ENCODE assay signal across 8 cellular contexts in the genomic region with DNA sequence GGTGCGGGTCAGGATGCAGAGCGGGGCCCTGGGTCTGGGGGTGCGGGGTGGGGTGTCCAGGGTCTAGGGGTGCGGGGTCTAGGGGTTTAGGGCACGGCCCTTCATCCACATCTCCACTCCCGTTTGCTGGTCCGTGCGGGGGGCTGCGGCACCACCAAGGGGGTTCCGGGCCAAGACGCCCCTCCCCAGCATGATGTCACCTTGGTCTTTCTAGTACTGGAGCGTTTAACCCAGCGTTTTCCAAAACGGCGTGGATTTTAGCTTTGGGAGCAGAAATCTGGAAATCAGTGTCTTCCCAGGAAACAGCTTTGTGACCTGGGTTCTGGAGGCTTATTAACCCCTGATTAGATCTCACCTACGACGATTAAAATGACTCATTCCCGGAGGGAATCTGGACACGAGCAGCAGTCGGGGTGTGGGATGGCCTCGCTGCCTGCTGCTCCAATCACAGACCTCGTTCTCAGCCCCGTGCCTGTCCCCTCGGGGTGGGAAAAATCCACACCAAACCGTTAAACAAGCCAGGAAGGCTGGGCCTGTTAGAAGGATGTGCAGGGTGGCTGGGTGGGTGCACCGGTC. TPM values are rescaled to one million over a fixed set of nuclear protein-coding genes. Genes with fewer than 3 reads are reported as not detected.
DNase-seq lines count a peak whose midpoint lies in the region; ATAC-seq, FAIRE-seq and TF ChIP-seq lines count a peak whose summit lies in the region.

No MANE protein-coding gene starts in this region.

- H2AFZ ChIP-seq in GM12878 (ENCODE audit: control insufficient read depth, low read depth, low read length): peak overlapping the region; percentile 20

- no peak for TF ChIP-seq CTCF in DOHH2 (IDR thresholded peaks at IDR 0.05; ENCODE audit: low read depth, low read length, poor library complexity, severe bottlenecking)
- no peak for TF ChIP-seq CTCF in GM12878 (IDR thresholded peaks at IDR 0.05 in 2 of 3, conservative IDR thresholded peaks at IDR 0.05 in 1 of 3; ENCODE audit: control insufficient read depth in 2 of 3, extremely low read depth in 1 of 3, insufficient read depth in 1 of 3, low read depth in 3 of 3, low read length in 3 of 3)

- peak overlapping the region; percentile 95 for H3K4me2 ChIP-seq in DOHH2 (ENCODE audit: low read length)
- peak overlapping the region; percentile 95 for H3K4me2 ChIP-seq in GM12878 (ENCODE audit: control insufficient read depth, insufficient read depth)
- peak overlapping the region; percentile 100 for H3K4me2 ChIP-seq in skeletal muscle satellite cell (ENCODE audit: low read length)

- H3K9ac ChIP-seq in GM12878 (ENCODE audit: control insufficient read depth, insufficient read depth, low read length) (peak overlapping the region; percentile 70), skeletal muscle satellite cell (ENCODE audit: low read depth, low read length) (peak overlapping the region; percentile 88)

- TF ChIP-seq EP300 in GM12878 (IDR thresholded peaks at IDR 0.05; ENCODE audit: borderline replicate concordance in 1 of 2, control insufficient read depth in 1 of 2, low read depth in 2 of 2, low read length in 2 of 2): no peak

- WGBS in GM12878 (ENCODE audit: insufficient coverage, insufficient replicate concordance, low lambda C conversion rate, missing lambda C conversion rate): 20% methylated on average over 23 of the region's 26 CpGs

- peaks cover 51% of the 10 kb centered on the region for H3K79me2 ChIP-seq in DOHH2 (ENCODE audit: control insufficient read depth, low read length)
- peaks cover 29% of the 10 kb centered on the region for H3K79me2 ChIP-seq in GM12878 (ENCODE audit: control insufficient read depth, insufficient read depth, low read length)

- FAIRE-seq in GM12878 (lab: Jason Lieb, UNC): no peak

- DNase-seq in LHCN-M2 (ENCODE audit: low read depth) (peak; percentile 68), GM12878 (ENCODE audit: low read depth, low spot score) (no peak)
- no peak for DNase-seq in stimulated activated naive CD4-positive, alpha-beta T cell treated with Interleukin-2 at 50 U/mL for 16 hours (lab: John Stamatoyannopoulos, UW)
- no peak for DNase-seq in stimulated activated CD8-positive, alpha-beta memory T cell treated with anti-CD3 and anti-CD28 coated beads, Interleukin-4, amount 100 ng/mL, for 48 hours

- H3K27ac ChIP-seq in DOHH2 (ENCODE audit: low read depth, low read length) (no peak overlapping the region), GM12878 (ENCODE audit: control insufficient read depth, insufficient read depth) (peak overlapping the region; percentile 56; the same call in 1 of the 2 replicates)

- H3K27me3 ChIP-seq in DOHH2 (ENCODE audit: control insufficient read depth, low read length) (no peaks in the 10 kb centered on the region), GM12878 (replicated peaks in 1 of 2; ENCODE audit: control insufficient read depth in 2 of 2, insufficient read depth in 2 of 2, low read length in 1 of 2) (no peaks in the 10 kb centered on the region), skeletal muscle satellite cell (ENCODE audit: control insufficient read depth, insufficient read depth, low read length) (no peaks in the 10 kb centered on the region)

- TF ChIP-seq POLR2A in GM12878 (IDR thresholded peaks at IDR 0.05; ENCODE audit: low read depth, low read length): no peak

- CTCF ChIA-PET in GM12878 (lab: Yijun Ruan, JAX): no interaction called here

- POLR2A ChIA-PET in GM12878 (lab: Charles Lee): no interaction called here

- no peaks in the 10 kb centered on the region; the same call in 1 of the 2 replicates for H4K20me1 ChIP-seq in DOHH2 (ENCODE audit: control insufficient read depth, insufficient read depth, low read depth, low read length)
- H4K20me1 ChIP-seq in GM12878 (ENCODE audit: control insufficient read depth, insufficient read depth): no peaks in the 10 kb centered on the region

- peaks cover 10% of the 10 kb centered on the region for H3K36me3 ChIP-seq in DOHH2 (ENCODE audit: control insufficient read depth, low read length)
- no peaks in the 10 kb centered on the region for H3K36me3 ChIP-seq in GM12878 (ENCODE audit: control insufficient read depth in 2 of 2, insufficient read depth in 2 of 2, low read length in 1 of 2)
- H3K36me3 ChIP-seq in skeletal muscle satellite cell (ENCODE audit: insufficient read depth, low read length): peaks cover 13% of the 10 kb centered on the region

- H3K9me3 ChIP-seq in DOHH2 (ENCODE audit: control insufficient read depth, insufficient read depth, low read length): no peaks in the 10 kb centered on the region
- no peaks in the 10 kb centered on the region for H3K9me3 ChIP-seq in GM12878 (replicated peaks; ENCODE audit: control insufficient read depth, insufficient read depth, low read length)
- no peaks in the 10 kb centered on the region for H3K9me3 ChIP-seq in iPS-18c (ENCODE audit: control insufficient read depth, insufficient read depth, low read length)
- H3K9me3 ChIP-seq in skeletal muscle satellite cell (replicated peaks; ENCODE audit: low read length): no peaks in the 10 kb centered on the region

- SMC1A ChIA-PET in GM12878 (lab: Charles Lee; ENCODE audit: uncharacterized antibody, unreplicated experiment): no interaction called here

- no peak for TF ChIP-seq RAD21 in GM12878 (IDR thresholded peaks at IDR 0.05; ENCODE audit: insufficient read depth, low read depth, low read length)

- intact Hi-C loops in GM12878 (cut with micrococcal nuclease; ENCODE audit: unreplicated experiment): loop anchor here (5.0 kb wide), 1 partner anchor 126 kb away; no protein-coding TSS in a partner anchor

- H3K4me3 ChIP-seq in DOHH2 (ENCODE audit: low read length) (peak overlapping the region; percentile 82), GM12878 (peak overlapping the region; percentile 66), iPS-18c (ENCODE audit: insufficient read depth, low read depth, low read length) (peak overlapping the region; percentile 84), skeletal muscle satellite cell (ENCODE audit: low read length) (peak overlapping the region; percentile 95)

- peaks cover 14% of the 10 kb centered on the region for H3K4me1 ChIP-seq in DOHH2 (ENCODE audit: control insufficient read depth, low read length)
- peaks cover 7% of the 10 kb centered on the region; the same call in 1 of the 2 replicates for H3K4me1 ChIP-seq in GM12878 (ENCODE audit: control insufficient read depth, insufficient read depth, low read length)
- peaks cover 9% of the 10 kb centered on the region for H3K4me1 ChIP-seq in skeletal muscle satellite cell (ENCODE audit: control insufficient read depth, insufficient read depth, low read length)

- in situ Hi-C loops in GM12878 (cut with MboI): no loop called here

- no peaks in the 10 kb centered on the region for H3K9me2 ChIP-seq in DOHH2 (replicated peaks; ENCODE audit: control insufficient read depth, low read length)

- 0 out of 2 replicates have a peak, but pooled peaks cover 2% of the 10 kb centered on the region for H3F3A ChIP-seq in DOHH2 (ENCODE audit: control insufficient read depth, insufficient read depth)

- ATAC-seq in GM12878 (peak; percentile 6), HG02763 (IDR thresholded peaks at IDR 0.05; ENCODE audit: unreplicated experiment) (no peak)

- RAD21 ChIA-PET in GM12878 (lab: Charles Lee; ENCODE audit: unreplicated experiment): no interaction called here

- BruUV-seq in GM12878 (replicated peaks; lab: Mats Ljungman, UMichigan): TSS peak; percentile 54

TF ChIP-seq in GM12878, 131 proteins besides CTCF, POLR2A, EP300 and RAD21:
- TF ChIP-seq IKZF1 (conservative IDR thresholded peaks at IDR 0.05) (peak; percentile 18), RBBP5 (conservative IDR thresholded peaks at IDR 0.05) (no peak), ATF7 (IDR thresholded peaks at IDR 0.05; ENCODE audit: low read depth) (0 out of 2 replicates have a peak, but pooled peaks have one; percentile 15)

RNA-seq across cellular contexts. Expression of gene AP2A2, which starts 0.8 kb away (rescaled TPM):
- total RNA-seq in LHCN-M2 (2014; rRNA removed) (39.0 and 40.3 TPM in 2 replicates), GM12878 (2014; rRNA removed) (12.8 and 15.1 TPM in 2 replicates), GM12878 (2014; rRNA removed; fragmentation: Illumina TruSeq; extraction: Trizol) (17.7 TPM in 2 replicates), GM12878 (2021) (42.0 and 46.8 TPM in 2 replicates)
- 44.5 TPM for polyA plus RNA-seq in LHCN-M2 (2012)
- total RNA-seq in GM12878 (2013; cell fraction: nucleolus; rRNA removed): 81.6 and 92.4 TPM in 2 replicates
- polyA plus RNA-seq in GM12878 (2011; ENCODE audit: low read depth): 27.9 TPM
- polyA plus RNA-seq in GM12878 (2011; rRNA removed) (23.2 and 34.8 TPM in 2 replicates), GM12878 (2014; fragmentation: Illumina TruSeq; extraction: Trizol) (39.6 and 48.8 TPM in 2 replicates), GM12878 (2014; fragmentation: Nextera tagmentation; extraction: Ambion mirVana) (1 to 10 TPM in 1 of 2 experiments, under 1 TPM in 1; 0.58 to 2.6 TPM), GM12878 (2014; rRNA removed) (26.4 and 32.6 TPM in 2 replicates), GM12878 (2016; fragmentation: Nextera tagmentation; extraction: Ambion mirVana) (10 to 100 TPM; 14.4 to 18.8 TPM)
- 27.5 and 29.6 TPM in 2 replicates for polyA plus RNA-seq in GM12878 (2011; cell fraction: cytosol; rRNA removed)
- polyA plus RNA-seq in GM12878 (2011; cell fraction: nucleus; rRNA removed): 106 and 121 TPM in 2 replicates
- 21.7 and 22.3 TPM in 2 replicates for polyA plus RNA-seq in GM12878 (2012)
- polyA minus RNA-seq in GM12878 (2011; rRNA and poly(A)+ RNA removed): 40.8 and 41.6 TPM in 2 replicates
- polyA minus RNA-seq in GM12878 (2011; cell fraction: cytosol; rRNA and poly(A)+ RNA removed): 24.7 and 32.3 TPM in 2 replicates
- polyA minus RNA-seq in GM12878 (2011; cell fraction: nucleus; rRNA and poly(A)+ RNA removed): 23.9 and 38.2 TPM in 2 replicates
- total RNA-seq in skeletal muscle satellite cell (2012; rRNA removed): 43.9 and 45.4 TPM in 2 replicates

RNA-seq across cellular contexts. Expression of gene CHID1, which starts 15.8 kb away (rescaled TPM):
- total RNA-seq in LHCN-M2 (2014; rRNA removed) (52.2 and 58.5 TPM in 2 replicates), GM12878 (2014; rRNA removed) (20.7 and 30.2 TPM in 2 replicates), GM12878 (2014; rRNA removed; fragmentation: Illumina TruSeq; extraction: Trizol) (15.5 and 16.7 TPM in 2 replicates), GM12878 (2021) (48.5 and 54.2 TPM in 2 replicates)
- polyA plus RNA-seq in LHCN-M2 (2012): 102 TPM
- 35.6 and 47.2 TPM in 2 replicates for total RNA-seq in GM12878 (2013; cell fraction: nucleolus; rRNA removed)
- 17.6 TPM for polyA plus RNA-seq in GM12878 (2011; ENCODE audit: low read depth)
- polyA plus RNA-seq in GM12878 (2011; rRNA removed) (15.5 and 30.1 TPM in 2 replicates), GM12878 (2014; fragmentation: Illumina TruSeq; extraction: Trizol) (11.1 and 20.2 TPM in 2 replicates), GM12878 (2014; fragmentation: Nextera tagmentation; extraction: Ambion mirVana) (10 to 100 TPM in 1 of 2 experiments, 1 to 10 TPM in 1; 4.8 to 10.1 TPM), GM12878 (2014; rRNA removed) (38.9 and 40.2 TPM in 2 replicates), GM12878 (2016; fragmentation: Nextera tagmentation; extraction: Ambion mirVana) (10 to 100 TPM; 63.3 to 75.2 TPM)
- polyA plus RNA-seq in GM12878 (2011; cell fraction: cytosol; rRNA removed): 45.8 and 56.7 TPM in 2 replicates
- 53.3 and 64.0 TPM in 2 replicates for polyA plus RNA-seq in GM12878 (2011; cell fraction: nucleus; rRNA removed)
- 30.5 and 35.3 TPM in 2 replicates for polyA plus RNA-seq in GM12878 (2012)
- 36.6 and 44.7 TPM in 2 replicates for polyA minus RNA-seq in GM12878 (2011; rRNA and poly(A)+ RNA removed)
- polyA minus RNA-seq in GM12878 (2011; cell fraction: cytosol; rRNA and poly(A)+ RNA removed): 19.8 and 21.9 TPM in 2 replicates
- polyA minus RNA-seq in GM12878 (2011; cell fraction: nucleus; rRNA and poly(A)+ RNA removed): 18.6 and 24.4 TPM in 2 replicates
- total RNA-seq in skeletal muscle satellite cell (2012; rRNA removed): 43.9 and 51.5 TPM in 2 replicates
